In genomic region chrX:65668362-65669310, GRCh38 we compare ENCODE assay signal across 8 cellular contexts. TPM values are rescaled to one million over a fixed set of nuclear protein-coding genes. Genes with fewer than 3 reads are reported as not detected.
A peak's percentile ranks its signal among the peaks of the same experiment; 100 is the strongest.
DNase-seq lines count a peak whose midpoint lies in the region; ATAC-seq and TF ChIP-seq lines count a peak whose summit lies in the region.

No MANE protein-coding gene starts in this region.

- peak overlapping the region; percentile 59 to 69 (median 65) for H3K4me3 ChIP-seq in Peyer's patch
- peak overlapping the region; percentile 76 for H3K4me3 ChIP-seq in fibroblast of the aortic adventitia (ENCODE audit: low read depth, low read length)

- ATAC-seq in HG02623 (IDR thresholded peaks at IDR 0.05; ENCODE audit: unreplicated experiment), result peak; percentile 29

- H3K27me3 ChIP-seq in Peyer's patch, result no peaks in the 10 kb centered on the region

- H3K4me1 ChIP-seq in ES-I3 (ENCODE audit: insufficient read depth, low read length) (peaks cover 11% of the 10 kb centered on the region), Peyer's patch (peaks cover 0 to 9% (median 0%) of the 10 kb centered on the region in 4 donors)

- H3K9me3 ChIP-seq in ES-I3 (ENCODE audit: control insufficient read depth, insufficient read depth, low read length), result no peaks in the 10 kb centered on the region
- H3K9me3 ChIP-seq in Peyer's patch, result no peaks in the 10 kb centered on the region

- H3K36me3 Mint-ChIP-seq in neural crest cell (ENCODE audit: low read depth) (peaks cover 11% of the 10 kb centered on the region), type B pancreatic cell (no peaks in the 10 kb centered on the region)

- TF ChIP-seq CTCF in Peyer's patch (IDR thresholded peaks at IDR 0.05), result no peak
- TF ChIP-seq CTCF in fibroblast of the aortic adventitia (IDR thresholded peaks at IDR 0.05; ENCODE audit: insufficient read depth, low read length), result no peak
- no peak for TF ChIP-seq CTCF in neural crest cell (conservative IDR thresholded peaks at IDR 0.05)
- no peak for TF ChIP-seq CTCF in type B pancreatic cell (conservative IDR thresholded peaks at IDR 0.05)

- peak overlapping the region; percentile 99 for H3K27ac Mint-ChIP-seq in neural crest cell (ENCODE audit: unreplicated experiment)
- H3K27ac Mint-ChIP-seq in type B pancreatic cell, result peak overlapping the region; percentile 73

- H3K9ac ChIP-seq in ES-I3 (ENCODE audit: low read depth, low read length), result peak overlapping the region; percentile 68

- H3K4me3 Mint-ChIP-seq in neural crest cell (peak overlapping the region; percentile 90), type B pancreatic cell (peak overlapping the region; percentile 86)

- DNase-seq in Peyer's patch (peak; percentile 43 to 82 (median 77)), fibroblast of the aortic adventitia (ENCODE audit: low read depth) (peak; percentile 83), neural crest cell (ENCODE audit: low read depth, low spot score) (peak; percentile 2), type B pancreatic cell (ENCODE audit: extremely low spot score, unreplicated experiment) (no peak), NCI-H2107 (lab: John Stamatoyannopoulos, UW) (no peak)
- DNase-seq in activated T-helper 1 cell treated with anti-CD3 and anti-CD28 coated beads, Interleukin-2, amount 50 U/mL, for 16 hours (ENCODE audit: low read depth in 1 of 2, low spot score in 1 of 2), result peak; percentile 24 to 39

- peak overlapping the region; percentile 89 to 92 (median 92) for H3K27ac ChIP-seq in Peyer's patch

- TF ChIP-seq POLR2A in Peyer's patch (IDR thresholded peaks at IDR 0.05), result no peak

- H3K9me3 Mint-ChIP-seq in neural crest cell, result no peaks in the 10 kb centered on the region
- H3K9me3 Mint-ChIP-seq in type B pancreatic cell, result peaks cover 4% of the 10 kb centered on the region

- H3K36me3 ChIP-seq in ES-I3 (ENCODE audit: insufficient read depth, low read length), result no peaks in the 10 kb centered on the region
- no peaks in the 10 kb centered on the region for H3K36me3 ChIP-seq in Peyer's patch

- no peaks in the 10 kb centered on the region for H3K27me3 Mint-ChIP-seq in neural crest cell (ENCODE audit: low read depth)
- no peaks in the 10 kb centered on the region for H3K27me3 Mint-ChIP-seq in type B pancreatic cell

- H3K4me1 Mint-ChIP-seq in neural crest cell (peaks cover 44% of the 10 kb centered on the region), type B pancreatic cell (ENCODE audit: unreplicated experiment) (no peaks in the 10 kb centered on the region)

RNA-seq across cellular contexts. Expression of gene MSN, which starts 1.2 kb away (rescaled TPM):
- total RNA-seq in Peyer's patch (100 to 1,000 TPM in 1 of 4 donors, 10 to 100 TPM in 3; 22.4 to 126 (median 33.4) TPM), fibroblast of the aortic adventitia (ENCODE audit: low replicate concordance) (175 and 335 TPM in 2 replicates), neural crest cell (184 and 185 TPM in 2 replicates), type B pancreatic cell (ENCODE audit: low replicate concordance) (16.7 and 80.7 TPM in 2 replicates)

Comparison
In these comparisons a context has a peak if more than half of its experiments do, and no peak if none do; other contexts are left out.
1. DNase-seq: peak in Peyer's patch (3 of 3), activated T-helper 1 cell treated with anti-CD3 and anti-CD28 coated beads, Interleukin-2, amount 50 U/mL, for 16 hours (2 of 2), fibroblast of the aortic adventitia (single experiment) and neural crest cell (single experiment); none in type B pancreatic cell (single experiment) and NCI-H2107 (single experiment).